8 cellular contexts compared by ENCODE assay signal in the genomic region with DNA sequence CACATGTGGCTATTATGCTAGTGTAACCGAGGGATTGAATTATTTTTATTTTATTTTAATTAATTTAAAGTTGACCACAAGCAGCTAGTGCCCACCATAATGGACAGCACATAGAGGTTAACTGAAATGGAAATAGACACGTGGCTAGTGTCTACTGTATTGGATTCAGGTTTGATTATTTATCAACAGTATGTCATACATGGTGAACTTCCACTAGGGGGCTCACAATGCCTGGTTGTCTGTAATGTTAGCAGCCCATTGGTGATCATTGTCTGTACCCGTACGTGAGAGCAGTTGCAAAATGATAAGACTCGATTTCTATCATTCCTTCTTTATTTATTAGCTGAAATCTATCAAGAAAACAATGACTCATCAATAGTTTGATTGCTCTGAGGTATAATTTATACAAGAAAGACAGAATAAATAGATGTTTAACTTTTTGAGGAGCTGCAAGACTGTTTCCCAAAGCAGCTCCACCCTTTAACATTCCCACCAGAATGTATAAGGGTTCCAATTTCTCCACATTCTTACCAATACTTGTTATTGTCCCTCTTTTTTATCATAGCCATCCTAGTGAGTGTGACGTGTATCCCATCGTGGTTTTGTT.
DNase-seq lines count a peak whose midpoint lies in the region; ATAC-seq and TF ChIP-seq lines count a peak whose summit lies in the region.

No MANE protein-coding gene starts in this region.

- no peak overlapping the region for H3K4me3 Mint-ChIP-seq in activated CD4-positive, alpha-beta T cell treated with anti-CD3 and anti-CD28 coated beads for 36 hours

- no peaks in the 10 kb centered on the region for H3K4me1 ChIP-seq in tibial artery

- H3K36me3 ChIP-seq in tibial artery = no peaks in the 10 kb centered on the region

- POLR2A ChIA-PET in activated CD4-positive, alpha-beta T cell treated with anti-CD3 and anti-CD28 coated beads for 36 hours (lab: Charles Lee) = no interaction called here

- H3K27me3 Mint-ChIP-seq in activated CD4-positive, alpha-beta T cell treated with anti-CD3 and anti-CD28 coated beads for 36 hours = peaks cover 2% of the 10 kb centered on the region

- no peaks in the 10 kb centered on the region for H3K36me3 Mint-ChIP-seq in activated CD4-positive, alpha-beta T cell treated with anti-CD3 and anti-CD28 coated beads for 36 hours (ENCODE audit: low read depth)

- DNase-seq in COLO829 (ENCODE audit: low spot score) = peak; percentile 77
- DNase-seq in NCI-H446 treated with DMSO at 0.1 percent for 48 hours (lab: John Stamatoyannopoulos, UW) = peak; percentile 62
- peak; percentile 69 for DNase-seq in activated CD4-positive, alpha-beta T cell treated with anti-CD3 and anti-CD28 coated beads for 36 hours
- DNase-seq in epithelial cell of prostate (ENCODE audit: low read depth, low spot score) = peak; percentile 37
- DNase-seq in myocyte (ENCODE audit: low read depth) = peak; percentile 73
- DNase-seq in tibial artery = no peak

- no peaks in the 10 kb centered on the region for H3K9me3 ChIP-seq in tibial artery

- H3K27ac ChIP-seq in epithelial cell of prostate (no peak overlapping the region), tibial artery (no peak overlapping the region)

- ATAC-seq in GM19043 (IDR thresholded peaks at IDR 0.05; ENCODE audit: low read depth, unreplicated experiment) = peak; percentile 97
- peak; percentile 96 for ATAC-seq in HG03342 (IDR thresholded peaks at IDR 0.05; ENCODE audit: unreplicated experiment)
- peak; percentile 100 for ATAC-seq in activated CD4-positive, alpha-beta T cell treated with anti-CD3 and anti-CD28 coated beads for 36 hours

- H3K4me1 Mint-ChIP-seq in activated CD4-positive, alpha-beta T cell treated with anti-CD3 and anti-CD28 coated beads for 36 hours = no peaks in the 10 kb centered on the region

- TF ChIP-seq CTCF in tibial artery (IDR thresholded peaks at IDR 0.05) = peak; percentile 55 to 60

- H3K27me3 ChIP-seq in tibial artery = no peaks in the 10 kb centered on the region

- H3K27ac Mint-ChIP-seq in activated CD4-positive, alpha-beta T cell treated with anti-CD3 and anti-CD28 coated beads for 36 hours = no peak overlapping the region

- CTCF ChIA-PET in activated CD4-positive, alpha-beta T cell treated with anti-CD3 and anti-CD28 coated beads for 36 hours (lab: Charles Lee) = interaction anchor here (0.6 to 2.8 kb wide), 22 partner anchors 9 to 1170 kb away, joined by 3 to 33 read pairs (median 4); no protein-coding TSS in a partner anchor

- no peak overlapping the region for H3K4me3 ChIP-seq in tibial artery

- H3K9me3 Mint-ChIP-seq in activated CD4-positive, alpha-beta T cell treated with anti-CD3 and anti-CD28 coated beads for 36 hours (ENCODE audit: low read depth) = no peaks in the 10 kb centered on the region

- intact Hi-C loops in activated CD4-positive, alpha-beta T cell treated with anti-CD3 and anti-CD28 coated beads for 36 hours (cut with DNase I, micrococcal nuclease) = loop anchor here (1.0 to 5.0 kb wide), 5 partner anchors 24 to 528 kb away; no protein-coding TSS in a partner anchor
- intact Hi-C loops in tibial artery (cut with DNase I; ENCODE audit: low total_unique reads) = no loop called here

Comparison
In these comparisons a context has a peak if more than half of its experiments do, and no peak if none do; other contexts are left out.
1. DNase-seq: peak in COLO829 (single experiment), NCI-H446 treated with DMSO at 0.1 percent for 48 hours (single experiment), activated CD4-positive, alpha-beta T cell treated with anti-CD3 and anti-CD28 coated beads for 36 hours (single experiment), epithelial cell of prostate (single experiment) and myocyte (single experiment); none in tibial artery (0 of 2).
2. Peak in every context shown above with its lines, with median percentiles within 50 percentile points of each other: ATAC-seq.